Comparison of ENCODE assay signal across 11 cellular contexts in the genomic region with DNA sequence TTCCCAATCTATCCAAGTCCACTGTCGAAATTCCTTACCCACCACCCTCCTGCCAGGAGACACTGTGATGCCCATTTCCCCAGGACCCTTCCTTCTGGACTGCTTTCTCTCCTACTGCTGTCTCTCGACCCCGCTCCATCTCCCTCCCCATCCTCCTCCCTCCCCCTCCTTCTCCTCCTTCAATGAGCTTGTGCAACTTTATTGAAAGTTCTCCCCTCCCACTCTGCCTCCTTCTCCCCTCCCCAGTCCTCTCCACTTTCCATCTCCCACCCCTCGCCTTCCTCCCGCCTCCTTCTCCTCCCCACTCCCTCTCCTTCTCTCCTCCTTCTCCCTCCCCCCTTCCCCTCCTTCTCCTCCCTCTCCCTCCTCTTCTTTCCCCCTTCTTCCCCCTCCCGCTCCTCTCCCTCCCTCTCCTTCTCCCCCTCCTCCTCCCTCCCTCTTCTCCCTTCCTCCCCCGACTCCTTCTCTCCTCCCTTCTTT.
DNase-seq lines count a peak whose midpoint lies in the region; ATAC-seq and TF ChIP-seq lines count a peak whose summit lies in the region.
"Had no signal": no experiment of that assay in that cellular context is flagged by ENCODE, and none has a peak within 500 bp of the region (broad histone marks: within the 10 kb centered on the region; RNA-seq: fewer than 3 reads in every experiment).

No MANE protein-coding gene starts in this region.

- ATAC-seq in Panc1 (peak; percentile 66), HG02642 (IDR thresholded peaks at IDR 0.05; ENCODE audit: poor library complexity, unreplicated experiment) (no peak), HG03342 (IDR thresholded peaks at IDR 0.05; ENCODE audit: unreplicated experiment) (no peak)

- peak overlapping the region; percentile 71 for H2AFZ ChIP-seq in fibroblast of lung (ENCODE audit: low read length)

- H4K20me1 ChIP-seq in fibroblast of lung (ENCODE audit: control insufficient read depth, extremely low read depth, insufficient read depth, low read length): no peaks in the 10 kb centered on the region

- peak overlapping the region; percentile 59 to 90 for H3K4me3 ChIP-seq in Panc1 (ENCODE audit: low read depth in 2 of 2, low read length in 2 of 2)
- peak overlapping the region in 3 of 4 experiments; percentile 40 to 55 (median 45) for H3K4me3 ChIP-seq in fibroblast of lung (replicated peaks in 1 of 4; ENCODE audit: control extremely low read depth in 1 of 4, insufficient read depth in 1 of 4, low read depth in 3 of 4, low read length in 4 of 4)

- TF ChIP-seq CTCF in Panc1 (IDR thresholded peaks at IDR 0.05) (no peak), fibroblast of lung (conservative IDR thresholded peaks at IDR 0.05 in 1 of 2, IDR thresholded peaks at IDR 0.05 in 1 of 2; ENCODE audit: low read depth in 1 of 2, low read length in 2 of 2) (no peak), GM20000 (IDR thresholded peaks at IDR 0.05; ENCODE audit: extremely low read depth, missing control alignments) (no peak)

- CTCF ChIA-PET in Panc1 (lab: Charles Lee): no interaction called here

- H3K9ac ChIP-seq in fibroblast of lung (ENCODE audit: insufficient read depth, low read length): peak overlapping the region; percentile 52

- peak overlapping the region; percentile 83 for H3K4me2 ChIP-seq in fibroblast of lung (ENCODE audit: extremely low read depth, insufficient read depth, low read length)

- in situ Hi-C loops in Panc1 (cut with HindIII; ENCODE audit: low pct_unique_long_range_greater_than_20kb, low sequenced_read_pairs): no loop called here

- H3K9me3 ChIP-seq in Panc1 (ENCODE audit: control insufficient read depth, insufficient read depth, low read depth, low read length): no peaks in the 10 kb centered on the region
- H3K9me3 ChIP-seq in fibroblast of lung (ENCODE audit: control insufficient read depth, insufficient read depth, low read depth, low read length): no peaks in the 10 kb centered on the region

- H3K79me2 ChIP-seq in fibroblast of lung (ENCODE audit: control insufficient read depth, insufficient read depth, low read length): no peaks in the 10 kb centered on the region

- DNase-seq in AG08396 (ENCODE audit: low spot score): peak; percentile 42
- peak; percentile 15 for DNase-seq in Panc1 (ENCODE audit: low read depth, low spot score)
- peak; percentile 53 to 65 for DNase-seq in fibroblast of lung (ENCODE audit: low read depth in 2 of 2)
- peak; percentile 86 for DNase-seq in posterior vena cava (ENCODE audit: low spot score)
- no peak for DNase-seq in AG20443 (ENCODE audit: low spot score)
- DNase-seq in GM20000 (ENCODE audit: low spot score): no peak
- DNase-seq: C1 segment of cervical spinal cord, head of caudate nucleus, NCI-H345 had no signal

- no TSS peak for BruUV-seq in Panc1 (replicated peaks; lab: Mats Ljungman, UMichigan)

- intact Hi-C loops in Panc1 (cut with micrococcal nuclease; ENCODE audit: unreplicated experiment): loop anchor here (5.0 kb wide), 1 partner anchor 113 kb away; no protein-coding TSS in a partner anchor
- intact Hi-C loops in posterior vena cava (cut with DNase I): no loop called here

- H3K27ac ChIP-seq in Panc1 (ENCODE audit: low read length): peak overlapping the region; percentile 97
- H3K27ac ChIP-seq in fibroblast of lung (ENCODE audit: insufficient read depth, low read length): peak overlapping the region; percentile 94

- POLR2A ChIA-PET in Panc1 (lab: Charles Lee): interaction anchor here (0.6 to 0.7 kb wide), 3 partner anchors 10 to 412 kb away, joined by 9 to 12 read pairs (median 10); no protein-coding TSS in a partner anchor

- H3K4me1 ChIP-seq in Panc1 (ENCODE audit: control insufficient read depth, insufficient read depth, low read length): peaks cover 21% of the 10 kb centered on the region
- H3K4me1 ChIP-seq in fibroblast of lung (ENCODE audit: control insufficient read depth, extremely low read depth, insufficient read depth, low read length): peaks cover 8% of the 10 kb centered on the region

- no peaks in the 10 kb centered on the region for H3K36me3 ChIP-seq in Panc1 (ENCODE audit: control insufficient read depth, insufficient read depth, low read length)
- no peaks in the 10 kb centered on the region for H3K36me3 ChIP-seq in fibroblast of lung (ENCODE audit: control insufficient read depth, insufficient read depth, low read length)

- H3K27me3 ChIP-seq in Panc1 (ENCODE audit: control insufficient read depth, insufficient read depth, low read length): no peaks in the 10 kb centered on the region
- H3K27me3 ChIP-seq in fibroblast of lung (ENCODE audit: control insufficient read depth, insufficient read depth, low read length): no peaks in the 10 kb centered on the region

Comparison
In these comparisons a context has a peak if more than half of its experiments do, and no peak if none do; other contexts are left out.
1. DNase-seq: peak in AG08396 (single experiment), Panc1 (single experiment), fibroblast of lung (2 of 2) and posterior vena cava (single experiment); none in AG20443 (single experiment) and GM20000 (single experiment).